ENCODE assay signal across 18 cellular contexts in the genomic region with DNA sequence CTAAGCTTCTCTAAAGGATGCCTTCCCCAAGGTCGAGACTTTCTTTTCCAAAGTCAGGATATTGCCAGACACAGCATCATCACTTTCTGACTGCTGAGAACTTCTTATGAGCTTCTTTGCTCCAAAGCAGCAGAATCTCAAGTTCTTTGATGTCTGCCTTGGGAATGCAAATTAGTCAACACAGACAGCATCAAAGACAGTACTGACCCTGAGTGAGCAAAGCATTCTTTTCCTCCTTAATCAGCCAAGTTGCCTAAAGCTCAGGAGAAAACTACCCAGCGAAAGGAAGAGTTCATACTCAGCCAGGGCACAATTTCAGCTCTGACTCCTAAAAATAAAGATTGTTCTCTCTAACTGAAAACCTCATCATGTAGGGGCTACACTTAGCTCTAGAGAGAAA.
DNase-seq lines count a peak whose midpoint lies in the region; ATAC-seq, FAIRE-seq and TF ChIP-seq lines count a peak whose summit lies in the region.
"Had no signal": no experiment of that assay in that cellular context is flagged by ENCODE, and none has a peak within 500 bp of the region (broad histone marks: within the 10 kb centered on the region; RNA-seq: fewer than 3 reads in every experiment).

No MANE protein-coding gene starts in this region.

- POLR2A ChIA-PET in SK-N-SH (lab: Yijun Ruan, JAX) = no interaction called here
- POLR2A ChIA-PET in HepG2 (lab: Yijun Ruan, JAX) = no interaction called here

- TF ChIP-seq RAD21 in SK-N-SH (IDR thresholded peaks at IDR 0.05; ENCODE audit: low read length) = no peak
- TF ChIP-seq RAD21 in HepG2 (CRISPR knock-in tag; IDR thresholded peaks at IDR 0.05) = no peak

- BruUV-seq in HepG2 (replicated peaks; lab: Mats Ljungman, UMichigan) = no TSS peak

- no peak for ATAC-seq in SK-N-SH treated with all-trans-retinoic acid at 6 μM for 48 hours
- ATAC-seq in HepG2 = no peak
- no peak for ATAC-seq in GM18907 (IDR thresholded peaks at IDR 0.05; ENCODE audit: unreplicated experiment)
- no peak for ATAC-seq in GM21528 (IDR thresholded peaks at IDR 0.05; ENCODE audit: low FRiP score, unreplicated experiment)
- ATAC-seq: GM23338; natural killer cell treated with Interleukin-12 subunit alpha and Interleukin-12 subunit beta and Interleukin-15 and Interleukin-18, amount 100 ng/mL, for 72 hours; psoas muscle had no signal

- peak overlapping the region in 1 of 2 experiments; percentile 38; a peak in 1 of 4 replicates for H3K27ac ChIP-seq in SK-N-SH (ENCODE audit: low read depth in 2 of 2, low read length in 1 of 2)
- no peak overlapping the region for H3K27ac ChIP-seq in HepG2 (ENCODE audit: extremely low read length, insufficient read depth, low read length)
- H3K27ac ChIP-seq: 22Rv1, C4-2B, psoas muscle, testis had no signal

- in situ Hi-C loops in HepG2 (cut with HindIII; ENCODE audit: extremely low pct_ligation_motif_present, low pct_unique_long_range_greater_than_20kb) = no loop called here

- no peaks in the 10 kb centered on the region for H3K9me2 ChIP-seq in SK-N-SH

- H3K4me3 ChIP-seq in SK-N-SH (ENCODE audit: low read depth in 2 of 2, low read length in 1 of 2) (no peak overlapping the region), HepG2 (replicated peaks in 1 of 3; ENCODE audit: insufficient read depth in 1 of 3, low read depth in 2 of 3, low read length in 3 of 3) (no peak overlapping the region)
- H3K4me3 ChIP-seq: GM23338, lung, psoas muscle, testis had no signal

- H3K79me2 ChIP-seq in SK-N-SH (ENCODE audit: insufficient read depth) (no peaks in the 10 kb centered on the region), HepG2 (ENCODE audit: insufficient read depth, low read length) (no peaks in the 10 kb centered on the region)

- H3K36me3 ChIP-seq in SK-N-SH (replicated peaks in 1 of 2; ENCODE audit: control insufficient read depth in 1 of 2, insufficient read depth in 2 of 2, low read length in 1 of 2) (no peaks in the 10 kb centered on the region), HepG2 (replicated peaks in 1 of 2; ENCODE audit: control insufficient read depth in 1 of 2, insufficient read depth in 2 of 2, low read length in 2 of 2) (no peaks in the 10 kb centered on the region)

- TF ChIP-seq EP300 in SK-N-SH (IDR thresholded peaks at IDR 0.05; ENCODE audit: borderline replicate concordance in 1 of 2, low read depth in 1 of 2, low read length in 1 of 2) (no peak), HepG2 (IDR thresholded peaks at IDR 0.05; ENCODE audit: low read depth in 2 of 2, low read length in 2 of 2) (no peak), HepG2 (CRISPR knock-in tag; IDR thresholded peaks at IDR 0.05; ENCODE audit: borderline replicate concordance) (no peak)

- TF ChIP-seq POLR2A in HepG2 (IDR thresholded peaks at IDR 0.05; ENCODE audit: insufficient read depth in 1 of 2, low read depth in 2 of 2, low read length in 2 of 2) = no peak

- 0 out of 4 replicates have a peak, but pooled peaks cover 0 to 9% of the 10 kb centered on the region in 2 experiments for H3K4me1 ChIP-seq in SK-N-SH (ENCODE audit: control insufficient read depth in 1 of 2, insufficient read depth in 2 of 2, low read depth in 1 of 2, low read length in 1 of 2)
- no peaks in the 10 kb centered on the region for H3K4me1 ChIP-seq in HepG2 (ENCODE audit: insufficient read depth, low read length)
- H3K4me1 ChIP-seq: psoas muscle, testis had no signal

- no peak for FAIRE-seq in HepG2 (lab: Jason Lieb, UNC)

- H3K4me2 ChIP-seq in SK-N-SH (no peak overlapping the region), HepG2 (ENCODE audit: low read depth, low read length) (no peak overlapping the region)
- H3K4me2 ChIP-seq: GM23338 had no signal

- H3K9ac ChIP-seq in SK-N-SH (no peak overlapping the region), HepG2 (ENCODE audit: insufficient read depth, low read depth, low read length) (no peak overlapping the region)

- H4K20me1 ChIP-seq in SK-N-SH (ENCODE audit: insufficient read depth) = no peaks in the 10 kb centered on the region
- H4K20me1 ChIP-seq in HepG2 (ENCODE audit: insufficient read depth, low read length) = no peaks in the 10 kb centered on the region

- no peaks in the 10 kb centered on the region for H3K27me3 ChIP-seq in SK-N-SH (ENCODE audit: insufficient read depth)
- no peaks in the 10 kb centered on the region for H3K27me3 ChIP-seq in HepG2 (ENCODE audit: control insufficient read depth in 1 of 2, insufficient read depth in 2 of 2, low read length in 2 of 2)
- H3K27me3 ChIP-seq: testis had no signal

- H3F3A ChIP-seq in SK-N-SH (replicated peaks; ENCODE audit: insufficient read depth) = no peaks in the 10 kb centered on the region

- H3K9me3 ChIP-seq in SK-N-SH = peaks cover 7% of the 10 kb centered on the region; the same call in 1 of the 2 replicates
- H3K9me3 ChIP-seq in HepG2 (ENCODE audit: low read length) = no peaks in the 10 kb centered on the region
- H3K9me3 ChIP-seq: psoas muscle, testis had no signal

- peak overlapping the region; percentile 56 for H2AFZ ChIP-seq in SK-N-SH (ENCODE audit: low read depth)
- no peak overlapping the region for H2AFZ ChIP-seq in HepG2 (ENCODE audit: low read length)
- H2AFZ ChIP-seq: GM23338 had no signal

- CTCF ChIA-PET in SK-N-SH (lab: Yijun Ruan, JAX) (interaction anchor here (0.8 to 1.1 kb wide), 3 partner anchors 12 to 445 kb away, joined by 3 read pairs; no protein-coding TSS in a partner anchor), HepG2 (lab: Yijun Ruan, JAX; ENCODE audit: low intra/inter-chr PET ratio, low total read pairs) (no interaction called here)

- TF ChIP-seq CTCF in SK-N-SH (IDR thresholded peaks at IDR 0.05) (no peak), HepG2 (CRISPR knock-in tag; IDR thresholded peaks at IDR 0.05) (no peak)

- intact Hi-C loops in HepG2 (cut with micrococcal nuclease; ENCODE audit: unreplicated experiment) = no loop called here

- DNase-seq in SK-N-SH (no peak), astrocyte of the hippocampus (ENCODE audit: low read depth, low spot score) (peak; percentile 59), iris pigment epithelial cell (ENCODE audit: low read depth) (peak; percentile 81), HepG2 (ENCODE audit: low spot score) (no peak)
- DNase-seq in activated naive CD4-positive, alpha-beta T cell treated with Interleukin-2 at 50 U/mL for 16 hours = no peak
- DNase-seq: glutamatergic neuron, NCI-H2029, NCI-H510A treated with DMSO at 0.1 percent for 48 hours, psoas muscle, testis had no signal

- WGBS in SK-N-SH (ENCODE audit: low lambda C conversion rate) = 67% methylated on average over 2 of the region's 2 CpGs
- whole genome bisulfite sequencing in HepG2 (ENCODE audit: low lambda C conversion rate) = 0% methylated on average over 2 of the region's 2 CpGs

TF ChIP-seq in SK-N-SH, 30 proteins besides CTCF, POLR2A, EP300 and RAD21:
- TF ChIP-seq NFIC (IDR thresholded peaks at IDR 0.05; ENCODE audit: borderline replicate concordance) = no peak
- no peak for TF ChIP-seq RXRA (IDR thresholded peaks at IDR 0.05; ENCODE audit: borderline replicate concordance, low read depth)
- no peak for TF ChIP-seq MXI1 (IDR thresholded peaks at IDR 0.05; ENCODE audit: low read depth, low read length)
- TF ChIP-seq POLR2AphosphoS5 (IDR thresholded peaks at IDR 0.05; ENCODE audit: low read depth, low read length) = no peak
- TF ChIP-seq, protein P1, sequence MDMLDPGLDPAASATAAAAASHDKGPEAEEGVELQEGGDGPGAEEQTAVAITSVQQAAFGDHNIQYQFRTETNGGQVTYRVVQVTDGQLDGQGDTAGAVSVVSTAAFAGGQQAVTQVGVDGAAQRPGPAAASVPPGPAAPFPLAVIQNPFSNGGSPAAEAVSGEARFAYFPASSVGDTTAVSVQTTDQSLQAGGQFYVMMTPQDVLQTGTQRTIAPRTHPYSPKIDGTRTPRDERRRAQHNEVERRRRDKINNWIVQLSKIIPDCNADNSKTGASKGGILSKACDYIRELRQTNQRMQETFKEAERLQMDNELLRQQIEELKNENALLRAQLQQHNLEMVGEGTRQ (IDR thresholded peaks at IDR 0.05; ENCODE audit: borderline replicate concordance, low read depth, low read length) = no peak
- TF ChIP-seq TEAD4 (IDR thresholded peaks at IDR 0.05; ENCODE audit: borderline replicate concordance, insufficient read depth) = no peak

TF ChIP-seq in SK-N-SH treated with all-trans-retinoic acid at 6 μM for 48 hours, 23 proteins besides CTCF, POLR2A, EP300 and RAD21 (continues in another document):
- TF ChIP-seq ESRRG (CRISPR knock-in tag; IDR thresholded peaks at IDR 0.05) = no peak
- TF ChIP-seq CSDC2 (CRISPR knock-in tag; IDR thresholded peaks at IDR 0.05) = no peak

TF ChIP-seq in HepG2, 621 proteins besides CTCF, POLR2A, EP300 and RAD21 (continues in another document):
- TF ChIP-seq PCBP2 (optimal IDR thresholded peaks at IDR 0.05; ENCODE audit: low read depth, low read length, poor library complexity, severe bottlenecking) (no peak), ZBTB3 (CRISPR knock-in tag; IDR thresholded peaks at IDR 0.05; ENCODE audit: borderline replicate concordance, low read depth) (no peak), ZMYM3 (CRISPR knock-in tag; IDR thresholded peaks at IDR 0.05) (no peak), MIER3 (CRISPR knock-in tag; IDR thresholded peaks at IDR 0.05; ENCODE audit: borderline replicate concordance) (no peak), KMT2A (CRISPR knock-in tag; IDR thresholded peaks at IDR 0.05) (no peak), BRD4 (CRISPR knock-in tag; IDR thresholded peaks at IDR 0.05) (no peak)
- TF ChIP-seq, protein P2, sequence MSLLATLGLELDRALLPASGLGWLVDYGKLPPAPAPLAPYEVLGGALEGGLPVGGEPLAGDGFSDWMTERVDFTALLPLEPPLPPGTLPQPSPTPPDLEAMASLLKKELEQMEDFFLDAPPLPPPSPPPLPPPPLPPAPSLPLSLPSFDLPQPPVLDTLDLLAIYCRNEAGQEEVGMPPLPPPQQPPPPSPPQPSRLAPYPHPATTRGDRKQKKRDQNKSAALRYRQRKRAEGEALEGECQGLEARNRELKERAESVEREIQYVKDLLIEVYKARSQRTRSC (CRISPR knock-in tag; IDR thresholded peaks at IDR 0.05; ENCODE audit: low read depth) = no peak
- TF ChIP-seq, protein P3, sequence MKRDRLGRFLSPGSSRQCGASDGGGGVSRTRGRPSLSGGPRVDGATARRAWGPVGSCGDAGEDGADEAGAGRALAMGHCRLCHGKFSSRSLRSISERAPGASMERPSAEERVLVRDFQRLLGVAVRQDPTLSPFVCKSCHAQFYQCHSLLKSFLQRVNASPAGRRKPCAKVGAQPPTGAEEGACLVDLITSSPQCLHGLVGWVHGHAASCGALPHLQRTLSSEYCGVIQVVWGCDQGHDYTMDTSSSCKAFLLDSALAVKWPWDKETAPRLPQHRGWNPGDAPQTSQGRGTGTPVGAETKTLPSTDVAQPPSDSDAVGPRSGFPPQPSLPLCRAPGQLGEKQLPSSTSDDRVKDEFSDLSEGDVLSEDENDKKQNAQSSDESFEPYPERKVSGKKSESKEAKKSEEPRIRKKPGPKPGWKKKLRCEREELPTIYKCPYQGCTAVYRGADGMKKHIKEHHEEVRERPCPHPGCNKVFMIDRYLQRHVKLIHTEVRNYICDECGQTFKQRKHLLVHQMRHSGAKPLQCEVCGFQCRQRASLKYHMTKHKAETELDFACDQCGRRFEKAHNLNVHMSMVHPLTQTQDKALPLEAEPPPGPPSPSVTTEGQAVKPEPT (CRISPR knock-in tag; IDR thresholded peaks at IDR 0.05; ENCODE audit: low read depth) = no peak

Comparison
In these comparisons a context has a peak if more than half of its experiments do, and no peak if none do; other contexts are left out.
1. DNase-seq: peak in astrocyte of the hippocampus (single experiment) and iris pigment epithelial cell (single experiment); none in SK-N-SH (single experiment), activated naive CD4-positive, alpha-beta T cell treated with Interleukin-2 at 50 U/mL for 16 hours (single experiment) and HepG2 (single experiment).